ENCODE assay signal across 30 cellular contexts in the genomic region with DNA sequence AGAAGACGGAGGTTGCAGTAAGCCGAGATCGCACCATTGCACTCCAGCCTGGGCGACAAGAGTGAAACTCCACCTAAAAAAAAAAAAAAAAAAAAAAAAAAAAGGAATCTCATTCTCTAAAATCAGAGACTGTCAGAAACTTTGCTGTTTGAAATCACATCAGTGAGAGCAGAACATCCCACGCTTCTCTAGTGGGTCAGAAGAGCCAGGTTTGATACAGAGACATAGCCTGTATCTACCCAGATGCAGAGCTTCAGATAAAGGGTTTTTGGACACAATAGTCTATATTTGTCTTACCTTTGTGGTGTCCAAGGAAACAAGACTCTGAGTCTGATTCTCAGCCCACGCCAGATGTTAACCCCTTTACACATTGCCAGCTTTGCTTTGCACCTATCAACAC.
"Had no signal": no experiment of that assay in that cellular context is flagged by ENCODE, and none has a peak within 500 bp of the region (broad histone marks: within the 10 kb centered on the region; RNA-seq: fewer than 3 reads in every experiment).

No MANE protein-coding gene starts in this region.

- DNase-seq: activated CD4-positive, alpha-beta T cell treated with anti-CD3 and anti-CD28 coated beads, Interleukin-2, amount 10 ng/mL, durations not matched to agents 24 days and 14 days; activated CD4-positive, alpha-beta T cell treated with anti-CD3 and anti-CD28 coated beads, Interleukin-2, amount 50 U/mL, for 4 hours; activated CD8-positive, alpha-beta memory T cell treated with anti-CD3 and anti-CD28 coated beads, Interleukin-2, amount 50 U/mL, for 4 hours; activated gamma-delta T cell treated with Interleukin-2 at 50 U/mL for 16 hours; activated naive CD4-positive, alpha-beta T cell treated with anti-CD3 and anti-CD28 coated beads for 36 hours; activated naive CD8-positive, alpha-beta T cell treated with anti-CD3 and anti-CD28 coated beads, Interleukin-2, amount 10 ng/mL, durations not matched to agents 7 days and 5 days; activated T-cell treated with anti-CD3 and anti-CD28 coated beads for 4 hours; activated T-cell treated with anti-CD3 and anti-CD28 coated beads, Interleukin-2, amount 50 U/mL, for 4 hours; amygdala; colonic mucosa; NCI-H1092 treated with DMSO at 0.1 percent for 48 hours; NCI-H1417; NCI-H146; NCI-H187; NCI-H2029 treated with DMSO at 0.1 percent for 48 hours; NCI-H2171 treated with DMSO at 0.1 percent for 48 hours; NCI-H2227 treated with DMSO at 0.1 percent for 48 hours; NCI-H446; NCI-H510A treated with DMSO at 0.1 percent for 48 hours; NCI-H526 treated with DMSO at 0.1 percent for 48 hours; SHP77; SJCRH30; WERI-Rb-1 had no signal

- H3K27me3 ChIP-seq: ascending aorta, cardiac muscle cell, colonic mucosa, SJCRH30 had no signal

- H3K27ac ChIP-seq: ascending aorta, cardiac muscle cell, colonic mucosa, SJCRH30, SK-N-MC, WERI-Rb-1 had no signal

- H3K4me3 Mint-ChIP-seq: activated CD4-positive, alpha-beta T cell treated with anti-CD3 and anti-CD28 coated beads, Interleukin-2, amount 10 ng/mL, durations not matched to agents 24 days and 14 days; activated naive CD4-positive, alpha-beta T cell treated with anti-CD3 and anti-CD28 coated beads for 36 hours; activated naive CD8-positive, alpha-beta T cell treated with anti-CD3 and anti-CD28 coated beads, Interleukin-2, amount 10 ng/mL, durations not matched to agents 7 days and 5 days; activated T-cell treated with anti-CD3 and anti-CD28 coated beads, Interleukin-2, amount 50 U/mL, for 4 hours; activated T-helper 1 cell treated with anti-CD3 and anti-CD28 coated beads, Interleukin-12 subunit alpha, Interleukin-12 subunit beta, Interleukin-2, Interleukin-4 antibody, amounts not matched to agents 30 ng/mL and 10 ng/mL and 1 ng/mL, durations not matched to agents 14 hours and 24 hours and 36 hours; central memory CD8-positive, alpha-beta T cell; T-helper 2 cell treated with Interferon-gamma antibody and Interleukin-4, amounts not matched to agents 5 μg/mL and 100 μg/mL, for 36 hours had no signal

- H3K4me3 ChIP-seq: ascending aorta, cardiac muscle cell, colonic mucosa, SJCRH30, SK-N-MC had no signal

- H3K36me3 ChIP-seq: ascending aorta, cardiac muscle cell, colonic mucosa had no signal

- H3K27ac Mint-ChIP-seq: activated CD4-positive, alpha-beta T cell treated with anti-CD3 and anti-CD28 coated beads, Interleukin-2, amount 10 ng/mL, durations not matched to agents 24 days and 14 days; activated naive CD4-positive, alpha-beta T cell treated with anti-CD3 and anti-CD28 coated beads for 36 hours; activated naive CD8-positive, alpha-beta T cell treated with anti-CD3 and anti-CD28 coated beads, Interleukin-2, amount 10 ng/mL, durations not matched to agents 7 days and 5 days; activated T-helper 1 cell treated with anti-CD3 and anti-CD28 coated beads, Interleukin-12 subunit alpha, Interleukin-12 subunit beta, Interleukin-2, Interleukin-4 antibody, amounts not matched to agents 30 ng/mL and 10 ng/mL and 1 ng/mL, durations not matched to agents 14 hours and 24 hours and 36 hours; T-helper 2 cell treated with Interferon-gamma antibody and Interleukin-4, amounts not matched to agents 5 μg/mL and 100 μg/mL, for 36 hours had no signal

- H3K9me3 Mint-ChIP-seq: activated CD4-positive, alpha-beta T cell treated with anti-CD3 and anti-CD28 coated beads, Interleukin-2, amount 10 ng/mL, durations not matched to agents 24 days and 14 days; activated naive CD4-positive, alpha-beta T cell treated with anti-CD3 and anti-CD28 coated beads for 36 hours; activated naive CD8-positive, alpha-beta T cell treated with anti-CD3 and anti-CD28 coated beads, Interleukin-2, amount 10 ng/mL, durations not matched to agents 7 days and 5 days; activated T-cell treated with anti-CD3 and anti-CD28 coated beads, Interleukin-2, amount 50 U/mL, for 4 hours; activated T-helper 1 cell treated with anti-CD3 and anti-CD28 coated beads, Interleukin-12 subunit alpha, Interleukin-12 subunit beta, Interleukin-2, Interleukin-4 antibody, amounts not matched to agents 30 ng/mL and 10 ng/mL and 1 ng/mL, durations not matched to agents 14 hours and 24 hours and 36 hours; central memory CD8-positive, alpha-beta T cell; T-helper 2 cell treated with Interferon-gamma antibody and Interleukin-4, amounts not matched to agents 5 μg/mL and 100 μg/mL, for 36 hours had no signal

- ATAC-seq: activated T-cell treated with anti-CD3 and anti-CD28 coated beads, Interleukin-2, amount 50 U/mL, for 4 hours; Panc1 had no signal

- H3K9me3 ChIP-seq: ascending aorta, colonic mucosa, SJCRH30 had no signal

- H3K27me3 Mint-ChIP-seq: activated CD4-positive, alpha-beta T cell treated with anti-CD3 and anti-CD28 coated beads, Interleukin-2, amount 10 ng/mL, durations not matched to agents 24 days and 14 days; activated naive CD8-positive, alpha-beta T cell treated with anti-CD3 and anti-CD28 coated beads, Interleukin-2, amount 10 ng/mL, durations not matched to agents 7 days and 5 days; central memory CD8-positive, alpha-beta T cell had no signal
